In genomic region chrX:149540621-149541520, GRCh38 we compare ENCODE assay signal across 8 cellular contexts. TPM values are rescaled to one million over a fixed set of nuclear protein-coding genes. Genes with fewer than 3 reads are reported as not detected.
DNase-seq lines count a peak whose midpoint lies in the region; ATAC-seq and TF ChIP-seq lines count a peak whose summit lies in the region.

Gene EOLA1, plus strand, starts transcription at chrX:149541012. Its CDS starts 4,619 bp downstream, at chrX:149545631.

- peak within 1 kb of the TSS; percentile 77 for H3K4me3 ChIP-seq in Jurkat, Clone E6-1 (ENCODE audit: low read length)

- peaks cover 4% of the 10 kb centered on the region for H3K27me3 Mint-ChIP-seq in activated T-cell treated with anti-CD3 and anti-CD28 coated beads, Interleukin-2, amount 50 U/mL, for 24 hours

- H3K27ac Mint-ChIP-seq in activated T-cell treated with anti-CD3 and anti-CD28 coated beads, Interleukin-2, amount 50 U/mL, for 24 hours = peak within 1 kb of the TSS; percentile 99

- peaks cover 10% of the 10 kb centered on the region for H3K4me1 Mint-ChIP-seq in activated T-cell treated with anti-CD3 and anti-CD28 coated beads, Interleukin-2, amount 50 U/mL, for 24 hours (ENCODE audit: low read depth)

- H3K36me3 Mint-ChIP-seq in activated T-cell treated with anti-CD3 and anti-CD28 coated beads, Interleukin-2, amount 50 U/mL, for 24 hours (ENCODE audit: low read depth) = peaks cover 21% of the 10 kb centered on the region

- peak; percentile 86 for DNase-seq in DMS153 treated with DMSO at 0.1 percent for 48 hours (lab: John Stamatoyannopoulos, UW; ENCODE audit: unreplicated experiment)
- peak; percentile 96 for DNase-seq in Jurkat, Clone E6-1 (ENCODE audit: low read depth, low spot score)
- peak; percentile 88 for DNase-seq in activated T-cell treated with anti-CD3 and anti-CD28 coated beads, Interleukin-2, amount 50 U/mL, for 24 hours
- DNase-seq in myocyte (ENCODE audit: low read depth) = peak; percentile 90
- DNase-seq in stimulated activated CD8-positive, alpha-beta memory T cell treated with anti-CD3 and anti-CD28 coated beads, Interleukin-7, amount 100 ng/mL, for 4 hours (ENCODE audit: low read depth in 2 of 2) = peak; percentile 84 to 89

- H3K9me3 Mint-ChIP-seq in activated T-cell treated with anti-CD3 and anti-CD28 coated beads, Interleukin-2, amount 50 U/mL, for 24 hours = no peaks in the 10 kb centered on the region

- ATAC-seq in GM21717 (IDR thresholded peaks at IDR 0.05; ENCODE audit: unreplicated experiment) (peak; percentile 79), esophagus mucosa (peak; percentile 81)

- peak within 1 kb of the TSS; percentile 88 for H3K4me3 Mint-ChIP-seq in activated T-cell treated with anti-CD3 and anti-CD28 coated beads, Interleukin-2, amount 50 U/mL, for 24 hours

TF ChIP-seq in PFSK-1, 5 proteins besides CTCF, POLR2A, EP300 and RAD21:
- peak; percentile 88 for TF ChIP-seq FOXP2 (optimal IDR thresholded peaks at IDR 0.05; ENCODE audit: borderline replicate concordance, extremely low read depth, extremely low read length, insufficient read depth)
- TF ChIP-seq TAF1 (IDR thresholded peaks at IDR 0.05; ENCODE audit: borderline replicate concordance, insufficient read depth, low read length) = no peak
- TF ChIP-seq POLR2AphosphoS5 (IDR thresholded peaks at IDR 0.05; ENCODE audit: low read depth, low read length) = 0 out of 2 replicates have a peak, but pooled peaks have one; percentile 36
- no peak for TF ChIP-seq REST (IDR thresholded peaks at IDR 0.05; ENCODE audit: insufficient read depth in 1 of 2, low read depth in 2 of 2, low read length in 2 of 2)
- no peak for TF ChIP-seq SIN3A (IDR thresholded peaks at IDR 0.05; ENCODE audit: borderline replicate concordance, insufficient read depth, low read length)
TF ChIP-seq in PFSK-1: peak in this region for 2.

RNA-seq across cellular contexts. Expression of gene EOLA1, which starts in this region (rescaled TPM):
- 19.5 TPM for polyA plus RNA-seq in Jurkat, Clone E6-1 (2012; ENCODE audit: insufficient read depth, insufficient read length)
- 13.8 TPM for polyA plus RNA-seq in PFSK-1 (2012; ENCODE audit: insufficient read length, low read depth)
- total RNA-seq in esophagus mucosa (14.6 TPM), myocyte (28.9 and 35.2 TPM in 2 replicates)
- 28.8 TPM for polyA plus RNA-seq in myocyte (2012)

Comparison
In these comparisons a context has a peak if more than half of its experiments do, and no peak if none do; other contexts are left out.
1. Peak in every context shown above with its lines: DNase-seq, ATAC-seq and H3K4me3 ChIP-seq.